11 cellular contexts compared by ENCODE assay signal in genomic region chr7:90313908-90314307, GRCh38. TPM values are rescaled to one million over a fixed set of nuclear protein-coding genes. Genes with fewer than 3 reads are reported as not detected.
"Had no signal": no experiment of that assay in that cellular context is flagged by ENCODE, and none has a peak within 500 bp of the region (broad histone marks: within the 10 kb centered on the region; RNA-seq: fewer than 3 reads in every experiment).

No MANE protein-coding gene starts in this region.

- H3K9me3 ChIP-seq: HAP-1 had no signal

- DNase-seq: GM23248, GOT3, H7, HFFc6, KG1 had no signal

- H3K9ac ChIP-seq: GM23248 had no signal

- H3K36me3 ChIP-seq: HAP-1 had no signal

- H3K27ac ChIP-seq: GM23248, HL-60 had no signal

- H2AFZ ChIP-seq: GM23248 had no signal

- H3K4me3 ChIP-seq: GM23248, HAP-1 had no signal

- ATAC-seq: HCT116 had no signal

RNA-seq across cellular contexts. Expression of gene FAM237B, which starts 7.2 kb away (rescaled TPM):
- total RNA-seq: GM23248, H4, H7, HFFc6, HT1080 had no signal
- polyA plus RNA-seq: IgD-negative memory B cell had no signal
